Comparison of ENCODE assay signal across 20 cellular contexts in the genomic region with DNA sequence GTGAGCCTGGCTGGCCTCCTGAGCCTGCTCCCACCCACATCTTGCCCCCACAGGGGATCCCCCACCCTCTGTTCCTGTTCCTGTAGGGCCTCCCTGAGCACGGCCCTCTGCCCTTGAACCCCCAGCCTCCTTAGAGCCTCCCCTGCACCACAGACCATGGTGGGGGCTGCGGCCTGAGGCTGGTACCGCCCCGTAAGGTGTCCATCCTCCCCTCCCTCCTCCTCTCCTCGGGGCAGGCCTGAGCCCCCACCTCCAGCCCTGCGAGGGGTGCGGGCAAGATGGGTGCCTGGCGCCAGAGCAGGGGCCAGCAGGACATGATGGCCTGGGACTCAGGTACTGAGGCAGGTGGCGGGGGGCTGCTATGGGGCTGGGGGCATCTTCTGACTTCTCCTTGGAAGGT. TPM values are rescaled to one million over a fixed set of nuclear protein-coding genes. Genes with fewer than 3 reads are reported as not detected.
DNase-seq lines count a peak whose midpoint lies in the region; ATAC-seq, FAIRE-seq and TF ChIP-seq lines count a peak whose summit lies in the region.
"Had no signal": no experiment of that assay in that cellular context is flagged by ENCODE, and none has a peak within 500 bp of the region (broad histone marks: within the 10 kb centered on the region; RNA-seq: fewer than 3 reads in every experiment).

No MANE protein-coding gene starts in this region.

- H3K4me3 ChIP-seq in HepG2 (replicated peaks in 1 of 3; ENCODE audit: insufficient read depth in 1 of 3, low read depth in 2 of 3, low read length in 3 of 3) (no peak overlapping the region), right lobe of liver (no peak overlapping the region), body of pancreas (no peak overlapping the region), neuronal stem cell (ENCODE audit: low read length in 2 of 2) (no peak overlapping the region)
- H3K4me3 ChIP-seq: BLaER1, GM23248 had no signal

- peak overlapping the region; percentile 26 for H2BK15ac ChIP-seq in neuronal stem cell (ENCODE audit: low read length)

- H3K79me1 ChIP-seq in neuronal stem cell (ENCODE audit: low read depth, low read length), result peaks cover 2% of the 10 kb centered on the region

- H3K9me3 ChIP-seq in HepG2 (ENCODE audit: low read length) (no peaks in the 10 kb centered on the region), right lobe of liver (no peaks in the 10 kb centered on the region), body of pancreas (no peaks in the 10 kb centered on the region), neuronal stem cell (replicated peaks in 1 of 2; ENCODE audit: control insufficient read depth in 2 of 2, insufficient read depth in 1 of 2, low read depth in 1 of 2, low read length in 2 of 2) (no peaks in the 10 kb centered on the region)
- H3K9me3 ChIP-seq: BLaER1 had no signal

- H3K14ac ChIP-seq in neuronal stem cell (ENCODE audit: low read length), result no peak overlapping the region

- H4K91ac ChIP-seq in neuronal stem cell (ENCODE audit: low read depth, low read length, poor library complexity), result no peak overlapping the region

- H3K27me3 ChIP-seq in HepG2 (ENCODE audit: control insufficient read depth in 1 of 2, insufficient read depth in 2 of 2, low read length in 2 of 2) (no peaks in the 10 kb centered on the region), right lobe of liver (no peaks in the 10 kb centered on the region), body of pancreas (no peaks in the 10 kb centered on the region), neuronal stem cell (ENCODE audit: control insufficient read depth in 3 of 3, insufficient read depth in 3 of 3, low read depth in 1 of 3, low read length in 3 of 3) (peaks cover 0 to 50% (median 46%) of the 10 kb centered on the region in 3 experiments)

- DNase-seq in HepG2 (ENCODE audit: low spot score) (no peak), right lobe of liver (no peak), body of pancreas (no peak), neuronal stem cell (ENCODE audit: low spot score) (no peak), natural killer cell (no peak)
- DNase-seq: 8988T; CD4-positive, alpha-beta memory T cell; DMS153; DMS79; GDM1; GM23248; HFFc6; KBM-7 had no signal

- no peaks in the 10 kb centered on the region for H3K36me3 ChIP-seq in HepG2 (replicated peaks in 1 of 2; ENCODE audit: control insufficient read depth in 1 of 2, insufficient read depth in 2 of 2, low read length in 2 of 2)
- no peaks in the 10 kb centered on the region for H3K36me3 ChIP-seq in right lobe of liver
- no peaks in the 10 kb centered on the region for H3K36me3 ChIP-seq in body of pancreas (replicated peaks in 1 of 2; ENCODE audit: insufficient read depth in 1 of 2, low read depth in 2 of 2)
- H3K36me3 ChIP-seq in neuronal stem cell (replicated peaks in 1 of 2; ENCODE audit: control insufficient read depth in 2 of 2, insufficient read depth in 2 of 2, low read length in 2 of 2), result no peaks in the 10 kb centered on the region
- H3K36me3 ChIP-seq: BLaER1 had no signal

- ATAC-seq in HepG2 (no peak), right lobe of liver (no peak), body of pancreas (no peak), HG02970 (IDR thresholded peaks at IDR 0.05; ENCODE audit: low FRiP score, unreplicated experiment) (no peak), natural killer cell (no peak)
- ATAC-seq: HCT116 had no signal

- TF ChIP-seq POLR2A in HepG2 (IDR thresholded peaks at IDR 0.05; ENCODE audit: insufficient read depth in 1 of 2, low read depth in 2 of 2, low read length in 2 of 2) (no peak), right lobe of liver (IDR thresholded peaks at IDR 0.05) (no peak), body of pancreas (IDR thresholded peaks at IDR 0.05) (no peak)

- H3K4me1 ChIP-seq in HepG2 (ENCODE audit: insufficient read depth, low read length) (peaks cover 79% of the 10 kb centered on the region), right lobe of liver (peaks cover 0 to 8% (median 2%) of the 10 kb centered on the region in 4 donors), body of pancreas (peaks cover 59% of the 10 kb centered on the region), neuronal stem cell (ENCODE audit: control insufficient read depth in 2 of 2, insufficient read depth in 1 of 2, low read depth in 1 of 2, low read length in 2 of 2) (peaks cover 37 to 57% of the 10 kb centered on the region in 2 donors)

- H3K4me2 ChIP-seq in HepG2 (ENCODE audit: low read depth, low read length) (peak overlapping the region; percentile 95; the same call in 1 of the 2 replicates), neuronal stem cell (ENCODE audit: insufficient read depth, low read length, poor library complexity, severe bottlenecking) (no peak overlapping the region)

- no peak overlapping the region for H3K9ac ChIP-seq in HepG2 (ENCODE audit: insufficient read depth, low read depth, low read length)
- no peak overlapping the region for H3K9ac ChIP-seq in neuronal stem cell (ENCODE audit: low read depth, low read length, poor library complexity)
- H3K9ac ChIP-seq: BLaER1, GM23248 had no signal

- no TSS peak for BruUV-seq in HepG2 (replicated peaks; lab: Mats Ljungman, UMichigan)

- TF ChIP-seq RAD21 in HepG2 (CRISPR knock-in tag; IDR thresholded peaks at IDR 0.05), result no peak

- H2AK5ac ChIP-seq in neuronal stem cell (ENCODE audit: low read depth, low read length), result peak overlapping the region; percentile 85

- H3K9me3 Mint-ChIP-seq in natural killer cell, result no peaks in the 10 kb centered on the region
- H3K9me3 Mint-ChIP-seq: CD4-positive, alpha-beta memory T cell; HFFc6 had no signal

- H4K20me1 ChIP-seq in HepG2 (ENCODE audit: insufficient read depth, low read length), result no peaks in the 10 kb centered on the region

- no peak overlapping the region for H2BK5ac ChIP-seq in neuronal stem cell (ENCODE audit: low read length)

- H3K27ac ChIP-seq in HepG2 (ENCODE audit: extremely low read length, insufficient read depth, low read length), result peak overlapping the region; percentile 93
- H3K27ac ChIP-seq in right lobe of liver, result no peak overlapping the region
- peak overlapping the region in 3 of 4 donors; percentile 90 to 93 (median 90) for H3K27ac ChIP-seq in body of pancreas
- no peak overlapping the region for H3K27ac ChIP-seq in neuronal stem cell (replicated peaks; ENCODE audit: low read length)
- H3K27ac ChIP-seq: BLaER1, GM23248 had no signal

- peaks cover 7 to 25% of the 10 kb centered on the region in 2 donors for H3K27me3 Mint-ChIP-seq in natural killer cell (ENCODE audit: low read depth in 2 of 2)

- CTCF ChIA-PET in HepG2 (lab: Yijun Ruan, JAX; ENCODE audit: low intra/inter-chr PET ratio, low total read pairs), result interaction anchor here (2.0 to 2.2 kb wide), 2 partner anchors 16 to 45 kb away, joined by 6 to 14 read pairs; no protein-coding TSS in a partner anchor

- H2AFZ ChIP-seq in HepG2 (ENCODE audit: low read length) (no peak overlapping the region), neuronal stem cell (ENCODE audit: low read length) (no peak overlapping the region)
- H2AFZ ChIP-seq: GM23248 had no signal

- H3K36me3 Mint-ChIP-seq in natural killer cell, result no peaks in the 10 kb centered on the region
- H3K36me3 Mint-ChIP-seq: CD14-positive monocyte; CD4-positive, alpha-beta memory T cell had no signal

- no peak overlapping the region for H3K4ac ChIP-seq in neuronal stem cell (ENCODE audit: low read length)

- WGBS in HepG2 (ENCODE audit: low lambda C conversion rate), result 74% methylated on average over 3 of the region's 9 CpGs
- WGBS in right lobe of liver (ENCODE audit: insufficient coverage, low coverage, low lambda C conversion rate, missing lambda C conversion rate), result no CpG with 5 or more reads among the region's 9 CpGs
- whole genome bisulfite sequencing in body of pancreas, 2 donors, result 82 to 90% methylated on average over 7 to 9 of the region's 9 CpGs
- no CpG with 5 or more reads among the region's 9 CpGs for WGBS in neuronal stem cell (ENCODE audit: extremely low coverage in 2 of 2, insufficient read length in 2 of 2, insufficient replicate concordance in 1 of 2), 2 donors

- FAIRE-seq in HepG2 (lab: Jason Lieb, UNC), result no peak
- FAIRE-seq: GM12892, GM18507, H54 had no signal

- no peak overlapping the region for H3K27ac Mint-ChIP-seq in natural killer cell
- H3K27ac Mint-ChIP-seq: CD4-positive, alpha-beta memory T cell; HFFc6 had no signal

- peak overlapping the region; percentile 92 for H3K18ac ChIP-seq in neuronal stem cell (ENCODE audit: low read length)

- H3K4me1 Mint-ChIP-seq in natural killer cell, result peaks cover 0 to 9% of the 10 kb centered on the region in 2 donors

- TF ChIP-seq CTCF in HepG2 (CRISPR knock-in tag; IDR thresholded peaks at IDR 0.05), result no peak
- no peak for TF ChIP-seq CTCF in right lobe of liver (IDR thresholded peaks at IDR 0.05)
- TF ChIP-seq CTCF in body of pancreas (IDR thresholded peaks at IDR 0.05), result no peak
- TF ChIP-seq CTCF in natural killer cell (IDR thresholded peaks at IDR 0.05), result no peak

- H3K4me3 Mint-ChIP-seq in natural killer cell, result no peak overlapping the region
- H3K4me3 Mint-ChIP-seq: HFFc6 had no signal

- no peaks in the 10 kb centered on the region for H3K79me2 ChIP-seq in HepG2 (ENCODE audit: insufficient read depth, low read length)

- peak overlapping the region; percentile 55 for H3K23ac ChIP-seq in neuronal stem cell (ENCODE audit: low read depth, low read length, poor library complexity)

- H2BK12ac ChIP-seq in neuronal stem cell (ENCODE audit: low read length), result no peak overlapping the region

- in situ Hi-C loops in HepG2 (cut with HindIII; ENCODE audit: extremely low pct_ligation_motif_present, low pct_unique_long_range_greater_than_20kb), result no loop called here

- H4K8ac ChIP-seq in neuronal stem cell (ENCODE audit: low read depth, low read length), result no peak overlapping the region

- POLR2A ChIA-PET in HepG2 (lab: Yijun Ruan, JAX), result interaction anchor here (0.9 to 34.3 kb wide), 6 partner anchors 8 to 44 kb away, joined by 3 to 1258 read pairs (median 18); a partner anchor contains a TSS

- no peak for TF ChIP-seq EP300 in HepG2 (IDR thresholded peaks at IDR 0.05; ENCODE audit: low read depth in 2 of 2, low read length in 2 of 2)
- no peak for TF ChIP-seq EP300 in HepG2 (CRISPR knock-in tag; IDR thresholded peaks at IDR 0.05; ENCODE audit: borderline replicate concordance)

- peak overlapping the region; percentile 31 for H2BK120ac ChIP-seq in neuronal stem cell (ENCODE audit: low read depth, low read length)

- intact Hi-C loops in HepG2 (cut with micrococcal nuclease; ENCODE audit: unreplicated experiment) (no loop called here), right lobe of liver (cut with DNase I) (no loop called here), body of pancreas (cut with DNase I) (no loop called here), natural killer cell (cut with micrococcal nuclease) (no loop called here)

RNA-seq across cellular contexts. Expression of a gene that starts 28.4 kb away (rescaled TPM):
- total RNA-seq in HepG2 (2016; rRNA removed; fragmentation: Illumina TruSeq; extraction: Trizol) (40.2 and 103 TPM in 2 replicates), right lobe of liver (10 to 100 TPM; 14.3 to 30.0 (median 25.7) TPM), body of pancreas (100 to 1,000 TPM; 114 to 196 TPM), natural killer cell (not detected)
- 18.3 and 22.4 TPM in 2 replicates for total RNA-seq in HepG2 (2016; cell fraction: cytosol; rRNA removed; fragmentation: Illumina TruSeq; extraction: Trizol; ENCODE audit: low read depth)
- total RNA-seq in HepG2 (2016; cell fraction: insoluble cytoplasmic fraction; rRNA removed; fragmentation: Illumina TruSeq; extraction: Trizol), result 38.7 and 106 TPM in 2 replicates
- 39.4 and 45.4 TPM in 2 replicates for total RNA-seq in HepG2 (2016; cell fraction: membrane; rRNA removed; fragmentation: Illumina TruSeq; extraction: Trizol)
- total RNA-seq in HepG2 (2016; cell fraction: nucleus; rRNA removed; fragmentation: Illumina TruSeq; extraction: Trizol), result 114 and 144 TPM in 2 replicates
- 109 and 159 TPM in 2 replicates for polyA plus RNA-seq in HepG2 (2011; rRNA removed)
- polyA plus RNA-seq in HepG2 (2011; cell fraction: cytosol; rRNA removed), result 87.8 and 132 TPM in 2 replicates
- polyA plus RNA-seq in HepG2 (2011; cell fraction: nucleus; rRNA removed), result 914 and 1,354 TPM in 2 replicates
- 127 and 140 TPM in 2 replicates for polyA plus RNA-seq in HepG2 (2012)
- 6.7 and 7.6 TPM in 2 replicates for polyA plus RNA-seq in HepG2 (2016; cell fraction: cytosol; fragmentation: Illumina TruSeq; extraction: Trizol; ENCODE audit: low read depth)
- polyA plus RNA-seq in HepG2 (2016; cell fraction: insoluble cytoplasmic fraction; fragmentation: Illumina TruSeq; extraction: Trizol; ENCODE audit: low read depth), result 36.5 and 42.1 TPM in 2 replicates
- 24.3 and 24.6 TPM in 2 replicates for polyA plus RNA-seq in HepG2 (2016; cell fraction: membrane; fragmentation: Illumina TruSeq; extraction: Trizol; ENCODE audit: low read depth)
- 393 and 407 TPM in 2 replicates for polyA plus RNA-seq in HepG2 (2016; cell fraction: nucleus; fragmentation: Illumina TruSeq; extraction: Trizol; ENCODE audit: insufficient read depth, low read depth)
- 7.3 and 222 TPM in 2 replicates for polyA minus RNA-seq in HepG2 (2011; rRNA and poly(A)+ RNA removed; ENCODE audit: low replicate concordance)
- polyA minus RNA-seq in HepG2 (2011; cell fraction: cytosol; rRNA and poly(A)+ RNA removed), result 97.8 and 100 TPM in 2 replicates
- 130 and 153 TPM in 2 replicates for polyA minus RNA-seq in HepG2 (2011; cell fraction: nucleus; rRNA and poly(A)+ RNA removed)
- 7.2 TPM for polyA plus RNA-seq in neuronal stem cell (2013, experiment 1 of 2)
- 7.6 TPM for polyA plus RNA-seq in neuronal stem cell (2013, experiment 2 of 2)
- polyA plus RNA-seq: CD14-positive monocyte; CD4-positive, alpha-beta memory T cell had no signal

RNA-seq across cellular contexts. Expression of a gene that starts 43.3 kb away (rescaled TPM):
- total RNA-seq in HepG2 (2016; rRNA removed; fragmentation: Illumina TruSeq; extraction: Trizol), result 21.2 and 35.4 TPM in 2 replicates
- 9.8 and 10.0 TPM in 2 replicates for total RNA-seq in HepG2 (2016; cell fraction: cytosol; rRNA removed; fragmentation: Illumina TruSeq; extraction: Trizol; ENCODE audit: low read depth)
- total RNA-seq in HepG2 (2016; cell fraction: insoluble cytoplasmic fraction; rRNA removed; fragmentation: Illumina TruSeq; extraction: Trizol), result 23.8 and 32.4 TPM in 2 replicates
- 15.9 and 17.1 TPM in 2 replicates for total RNA-seq in HepG2 (2016; cell fraction: membrane; rRNA removed; fragmentation: Illumina TruSeq; extraction: Trizol)
- 24.3 and 29.3 TPM in 2 replicates for total RNA-seq in HepG2 (2016; cell fraction: nucleus; rRNA removed; fragmentation: Illumina TruSeq; extraction: Trizol)
- 15.7 and 20.3 TPM in 2 replicates for polyA plus RNA-seq in HepG2 (2011; rRNA removed)
- 8.7 and 16.8 TPM in 2 replicates for polyA plus RNA-seq in HepG2 (2011; cell fraction: cytosol; rRNA removed)
- 68.2 and 101 TPM in 2 replicates for polyA plus RNA-seq in HepG2 (2011; cell fraction: nucleus; rRNA removed)
- polyA plus RNA-seq in HepG2 (2012), result 16.3 and 27.3 TPM in 2 replicates
- polyA plus RNA-seq in HepG2 (2016; cell fraction: cytosol; fragmentation: Illumina TruSeq; extraction: Trizol; ENCODE audit: low read depth), result 5.5 and 6.4 TPM in 2 replicates
- 59.5 and 79.8 TPM in 2 replicates for polyA plus RNA-seq in HepG2 (2016; cell fraction: insoluble cytoplasmic fraction; fragmentation: Illumina TruSeq; extraction: Trizol; ENCODE audit: low read depth)
- polyA plus RNA-seq in HepG2 (2016; cell fraction: membrane; fragmentation: Illumina TruSeq; extraction: Trizol; ENCODE audit: low read depth), result 10.8 and 13.8 TPM in 2 replicates
- polyA plus RNA-seq in HepG2 (2016; cell fraction: nucleus; fragmentation: Illumina TruSeq; extraction: Trizol; ENCODE audit: insufficient read depth, low read depth), result 133 and 138 TPM in 2 replicates
- 12.7 and 22.2 TPM in 2 replicates for polyA minus RNA-seq in HepG2 (2011; rRNA and poly(A)+ RNA removed; ENCODE audit: low replicate concordance)
- polyA minus RNA-seq in HepG2 (2011; cell fraction: cytosol; rRNA and poly(A)+ RNA removed), result 7.4 and 8.9 TPM in 2 replicates
- 10.9 and 13.8 TPM in 2 replicates for polyA minus RNA-seq in HepG2 (2011; cell fraction: nucleus; rRNA and poly(A)+ RNA removed)
- total RNA-seq in right lobe of liver, result 1 to 10 TPM; 2.2 to 5.7 (median 4.8) TPM
- total RNA-seq in body of pancreas, result 1 to 10 TPM; 5.7 to 8.9 TPM
- polyA plus RNA-seq in neuronal stem cell (2013, experiment 1 of 2), result 110 TPM
- 108 TPM for polyA plus RNA-seq in neuronal stem cell (2013, experiment 2 of 2)
- total RNA-seq in natural killer cell, result 10 to 100 TPM; 23.4 to 43.7 (median 32.5) TPM

RNA-seq across cellular contexts. Expression of a gene that starts 43.5 kb away (rescaled TPM):
- total RNA-seq in HepG2 (2016; rRNA removed; fragmentation: Illumina TruSeq; extraction: Trizol), result 15.5 and 25.8 TPM in 2 replicates
- 9.2 and 12.7 TPM in 2 replicates for total RNA-seq in HepG2 (2016; cell fraction: cytosol; rRNA removed; fragmentation: Illumina TruSeq; extraction: Trizol; ENCODE audit: low read depth)
- 14.4 and 26.2 TPM in 2 replicates for total RNA-seq in HepG2 (2016; cell fraction: insoluble cytoplasmic fraction; rRNA removed; fragmentation: Illumina TruSeq; extraction: Trizol)
- 28.5 and 34.5 TPM in 2 replicates for total RNA-seq in HepG2 (2016; cell fraction: membrane; rRNA removed; fragmentation: Illumina TruSeq; extraction: Trizol)
- 20.4 and 23.0 TPM in 2 replicates for total RNA-seq in HepG2 (2016; cell fraction: nucleus; rRNA removed; fragmentation: Illumina TruSeq; extraction: Trizol)
- 19.0 and 36.1 TPM in 2 replicates for polyA plus RNA-seq in HepG2 (2011; rRNA removed)
- polyA plus RNA-seq in HepG2 (2011; cell fraction: cytosol; rRNA removed), result 18.9 and 32.3 TPM in 2 replicates
- 79.1 and 84.6 TPM in 2 replicates for polyA plus RNA-seq in HepG2 (2011; cell fraction: nucleus; rRNA removed)
- polyA plus RNA-seq in HepG2 (2012), result 16.1 and 20.7 TPM in 2 replicates
- 9.4 and 10.4 TPM in 2 replicates for polyA plus RNA-seq in HepG2 (2016; cell fraction: cytosol; fragmentation: Illumina TruSeq; extraction: Trizol; ENCODE audit: low read depth)
- 14.1 and 16.2 TPM in 2 replicates for polyA plus RNA-seq in HepG2 (2016; cell fraction: insoluble cytoplasmic fraction; fragmentation: Illumina TruSeq; extraction: Trizol; ENCODE audit: low read depth)
- polyA plus RNA-seq in HepG2 (2016; cell fraction: membrane; fragmentation: Illumina TruSeq; extraction: Trizol; ENCODE audit: low read depth), result 21.6 and 23.3 TPM in 2 replicates
- polyA plus RNA-seq in HepG2 (2016; cell fraction: nucleus; fragmentation: Illumina TruSeq; extraction: Trizol; ENCODE audit: insufficient read depth, low read depth), result 36.1 and 41.5 TPM in 2 replicates
- polyA minus RNA-seq in HepG2 (2011; rRNA and poly(A)+ RNA removed; ENCODE audit: low replicate concordance), result 7.1 and 61.3 TPM in 2 replicates
- 18.8 and 21.5 TPM in 2 replicates for polyA minus RNA-seq in HepG2 (2011; cell fraction: cytosol; rRNA and poly(A)+ RNA removed)
- polyA minus RNA-seq in HepG2 (2011; cell fraction: nucleus; rRNA and poly(A)+ RNA removed), result 6.4 and 8.5 TPM in 2 replicates
- total RNA-seq in right lobe of liver, result 10 to 100 TPM; 13.8 to 51.0 (median 25.4) TPM
- 10 to 100 TPM; 26.7 to 53.1 TPM for total RNA-seq in body of pancreas
- polyA plus RNA-seq in neuronal stem cell (2013, experiment 1 of 2), result 28.3 TPM
- polyA plus RNA-seq in neuronal stem cell (2013, experiment 2 of 2), result 26.4 TPM
- total RNA-seq in natural killer cell, result 10 to 100 TPM; 18.2 to 26.9 (median 20.8) TPM

RNA-seq across cellular contexts. Expression of a gene that starts 52.6 kb away (rescaled TPM):
- total RNA-seq in HepG2 (2016; rRNA removed; fragmentation: Illumina TruSeq; extraction: Trizol) (104 and 131 TPM in 2 replicates), right lobe of liver (10 to 100 TPM; 13.1 to 30.8 (median 14.7) TPM), body of pancreas (10 to 100 TPM; 23.7 to 26.2 TPM), natural killer cell (10 to 100 TPM; 29.5 to 38.8 (median 38.6) TPM)
- total RNA-seq in HepG2 (2016; cell fraction: cytosol; rRNA removed; fragmentation: Illumina TruSeq; extraction: Trizol; ENCODE audit: low read depth), result 19.5 and 20.5 TPM in 2 replicates
- 103 and 128 TPM in 2 replicates for total RNA-seq in HepG2 (2016; cell fraction: insoluble cytoplasmic fraction; rRNA removed; fragmentation: Illumina TruSeq; extraction: Trizol)
- total RNA-seq in HepG2 (2016; cell fraction: membrane; rRNA removed; fragmentation: Illumina TruSeq; extraction: Trizol), result 43.3 and 44.2 TPM in 2 replicates
- total RNA-seq in HepG2 (2016; cell fraction: nucleus; rRNA removed; fragmentation: Illumina TruSeq; extraction: Trizol), result 39.3 and 41.5 TPM in 2 replicates
- 29.8 and 43.9 TPM in 2 replicates for polyA plus RNA-seq in HepG2 (2011; rRNA removed)
- polyA plus RNA-seq in HepG2 (2011; cell fraction: cytosol; rRNA removed), result 22.0 and 30.6 TPM in 2 replicates
- polyA plus RNA-seq in HepG2 (2011; cell fraction: nucleus; rRNA removed), result 12.8 and 13.8 TPM in 2 replicates
- 30.0 and 43.7 TPM in 2 replicates for polyA plus RNA-seq in HepG2 (2012)
- polyA plus RNA-seq in HepG2 (2016; cell fraction: cytosol; fragmentation: Illumina TruSeq; extraction: Trizol; ENCODE audit: low read depth), result 10.3 and 11.7 TPM in 2 replicates
- 140 and 142 TPM in 2 replicates for polyA plus RNA-seq in HepG2 (2016; cell fraction: insoluble cytoplasmic fraction; fragmentation: Illumina TruSeq; extraction: Trizol; ENCODE audit: low read depth)
- polyA plus RNA-seq in HepG2 (2016; cell fraction: membrane; fragmentation: Illumina TruSeq; extraction: Trizol; ENCODE audit: low read depth), result 24.5 and 24.6 TPM in 2 replicates
- polyA plus RNA-seq in HepG2 (2016; cell fraction: nucleus; fragmentation: Illumina TruSeq; extraction: Trizol; ENCODE audit: insufficient read depth, low read depth), result 69.4 and 73.3 TPM in 2 replicates
- polyA minus RNA-seq in HepG2 (2011; rRNA and poly(A)+ RNA removed; ENCODE audit: low replicate concordance), result 12.5 and 24.7 TPM in 2 replicates
- 19.7 and 22.7 TPM in 2 replicates for polyA minus RNA-seq in HepG2 (2011; cell fraction: cytosol; rRNA and poly(A)+ RNA removed)
- polyA minus RNA-seq in HepG2 (2011; cell fraction: nucleus; rRNA and poly(A)+ RNA removed), result 10.8 and 13.7 TPM in 2 replicates
- 44.6 TPM for polyA plus RNA-seq in neuronal stem cell (2013, experiment 1 of 2)
- 44.5 TPM for polyA plus RNA-seq in neuronal stem cell (2013, experiment 2 of 2)

Comparison
In these comparisons a context has a peak if more than half of its experiments do, and no peak if none do; other contexts are left out.
1. H3K27ac ChIP-seq: peak in HepG2 (single experiment) and body of pancreas (3 of 4); none in right lobe of liver (0 of 3) and neuronal stem cell (single experiment).
2. RNA of a gene that starts 28.4 kb away (total RNA-seq): 114 to 196 TPM in body of pancreas, 18.3 to 144 TPM in HepG2 and 14.3 to 30.0 TPM in right lobe of liver; not detected in natural killer cell; every median in the first group is over 10 times any median in the second.